ENCODE assay signal across 8 cellular contexts in the genomic region with DNA sequence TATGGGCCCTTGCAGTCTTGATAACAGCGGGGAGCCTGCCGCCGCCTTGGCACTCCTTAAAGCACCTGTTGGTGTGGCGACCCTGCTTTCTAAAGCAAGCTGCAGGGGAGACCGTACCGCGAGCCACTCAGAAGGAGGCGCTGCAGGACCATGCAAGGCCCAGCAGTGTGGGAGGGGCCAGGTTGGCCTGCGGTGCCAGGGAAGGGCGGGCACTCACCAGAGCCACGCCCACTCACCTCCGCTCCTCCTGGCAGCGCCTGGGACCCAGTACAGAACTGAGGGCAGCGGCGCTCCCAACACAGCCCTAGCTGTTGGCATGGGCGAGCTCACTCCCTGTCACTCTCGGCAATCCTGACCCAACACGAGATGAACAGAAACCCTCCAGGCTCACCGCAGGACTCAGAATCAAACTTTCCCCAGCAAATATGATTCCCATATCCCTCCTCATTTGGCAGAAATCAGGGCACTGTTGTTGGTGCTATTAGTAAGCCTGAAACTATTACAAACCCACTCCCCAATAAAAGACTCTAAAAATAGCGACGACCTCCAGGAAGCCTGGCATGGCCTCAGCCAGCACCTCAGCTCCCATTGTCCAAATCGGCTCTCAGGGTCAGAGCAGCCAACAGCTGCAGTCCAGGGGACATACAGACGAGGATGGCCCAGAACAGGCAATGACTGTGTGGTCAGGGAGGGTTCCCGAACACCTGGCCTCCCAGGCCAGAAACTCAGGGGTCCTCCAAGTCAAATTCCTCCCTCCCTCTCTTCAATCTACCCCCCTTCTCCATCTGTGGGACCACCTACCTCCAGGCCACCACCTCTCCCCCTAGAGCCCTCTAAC.
DNase-seq lines count a peak whose midpoint lies in the region; ATAC-seq and TF ChIP-seq lines count a peak whose summit lies in the region.

No MANE protein-coding gene starts in this region.

- H3K4me3 Mint-ChIP-seq in activated CD4-positive, alpha-beta memory T cell treated with anti-CD3 and anti-CD28 coated beads for 36 hours, result no peak overlapping the region
- H3K4me3 Mint-ChIP-seq in endodermal cell (no peak overlapping the region), naive B cell (no peak overlapping the region)

- TF ChIP-seq CTCF in AG09319 (IDR thresholded peaks at IDR 0.05; ENCODE audit: low read depth, low read length) (peak; percentile 32), endodermal cell (conservative IDR thresholded peaks at IDR 0.05) (peak; percentile 97)

- intact Hi-C loops in activated CD4-positive, alpha-beta memory T cell treated with anti-CD3 and anti-CD28 coated beads for 36 hours (cut with micrococcal nuclease), result loop anchor here (1.0 kb wide), 1 partner anchor 108 kb away; no protein-coding TSS in a partner anchor

- DNase-seq in AG09319 (ENCODE audit: extremely low read depth, low read depth) (no peak), NCI-H2107 (lab: John Stamatoyannopoulos, UW) (peak; percentile 24), endodermal cell (peak; percentile 98), naive B cell (peak; percentile 53), DMS153 (lab: John Stamatoyannopoulos, UW) (no peak)
- DNase-seq in activated CD4-positive, alpha-beta memory T cell treated with anti-CD3 and anti-CD28 coated beads for 36 hours, result peak; percentile 87
- peak; percentile 65 to 80 (median 73) for DNase-seq in stimulated activated naive CD4-positive, alpha-beta T cell (lab: John Stamatoyannopoulos, UW)

- no peaks in the 10 kb centered on the region for H3K9me3 ChIP-seq in endodermal cell (ENCODE audit: control insufficient read depth, low read length)

- H3K27me3 Mint-ChIP-seq in activated CD4-positive, alpha-beta memory T cell treated with anti-CD3 and anti-CD28 coated beads for 36 hours, result no peaks in the 10 kb centered on the region
- no peaks in the 10 kb centered on the region for H3K27me3 Mint-ChIP-seq in endodermal cell (ENCODE audit: insufficient read depth)
- H3K27me3 Mint-ChIP-seq in naive B cell, result no peaks in the 10 kb centered on the region

- no peaks in the 10 kb centered on the region for H3K36me3 ChIP-seq in endodermal cell (ENCODE audit: control insufficient read depth, insufficient read depth, low read length)

- WGBS in endodermal cell (ENCODE audit: insufficient coverage in 1 of 2, insufficient read length in 1 of 2), 2 experiments, result 44 to 87% methylated on average over 3 to 24 of the region's 24 CpGs

- peaks cover 15% of the 10 kb centered on the region for H3K4me1 Mint-ChIP-seq in activated CD4-positive, alpha-beta memory T cell treated with anti-CD3 and anti-CD28 coated beads for 36 hours (ENCODE audit: low read depth)
- H3K4me1 Mint-ChIP-seq in endodermal cell (peaks cover 2% of the 10 kb centered on the region), naive B cell (peaks cover 0 to 8% (median 5%) of the 10 kb centered on the region in 3 donors)

- peaks cover 39% of the 10 kb centered on the region for H3K36me3 Mint-ChIP-seq in activated CD4-positive, alpha-beta memory T cell treated with anti-CD3 and anti-CD28 coated beads for 36 hours
- H3K36me3 Mint-ChIP-seq in endodermal cell (ENCODE audit: low read depth) (peaks cover 8% of the 10 kb centered on the region), naive B cell (peaks cover 7 to 13% of the 10 kb centered on the region in 2 donors)

- POLR2A ChIA-PET in activated CD4-positive, alpha-beta memory T cell treated with anti-CD3 and anti-CD28 coated beads for 36 hours (lab: Charles Lee), result interaction anchor here (1.2 kb wide), 1 partner anchor 10 kb away, joined by 4 read pairs; no protein-coding TSS in a partner anchor

- H3K4me3 ChIP-seq in endodermal cell (ENCODE audit: low read length), result no peak overlapping the region

- CTCF ChIA-PET in activated CD4-positive, alpha-beta memory T cell treated with anti-CD3 and anti-CD28 coated beads for 36 hours (lab: Charles Lee), result interaction anchor here (0.6 to 6.4 kb wide), 15 partner anchors 12 to 242 kb away, joined by 3 to 141 read pairs (median 4); a partner anchor contains a TSS

- H3K4me1 ChIP-seq in endodermal cell (ENCODE audit: control insufficient read depth, insufficient read depth, low read length), result peaks cover 4% of the 10 kb centered on the region

- H3K27me3 ChIP-seq in endodermal cell (ENCODE audit: control insufficient read depth, insufficient read depth, low read length, poor library complexity, severe bottlenecking), result no peaks in the 10 kb centered on the region

- no peak overlapping the region for H3K27ac ChIP-seq in endodermal cell (ENCODE audit: low read depth, low read length)

- no peak overlapping the region for H3K27ac Mint-ChIP-seq in activated CD4-positive, alpha-beta memory T cell treated with anti-CD3 and anti-CD28 coated beads for 36 hours
- H3K27ac Mint-ChIP-seq in endodermal cell (no peak overlapping the region), naive B cell (peak overlapping the region in 2 of 6 donors; percentile 41 to 79)

- ATAC-seq in GM18909 (IDR thresholded peaks at IDR 0.05; ENCODE audit: poor library complexity, unreplicated experiment), result peak; percentile 54
- peak; percentile 95 to 96 for ATAC-seq in naive B cell (ENCODE audit: low read depth in 2 of 2)

- H3K9me3 Mint-ChIP-seq in activated CD4-positive, alpha-beta memory T cell treated with anti-CD3 and anti-CD28 coated beads for 36 hours, result no peaks in the 10 kb centered on the region
- H3K9me3 Mint-ChIP-seq in endodermal cell, result no peaks in the 10 kb centered on the region
- no peaks in the 10 kb centered on the region for H3K9me3 Mint-ChIP-seq in naive B cell

- no peak overlapping the region for H3K9ac ChIP-seq in endodermal cell (ENCODE audit: extremely low read depth, low read length, poor library complexity, severe bottlenecking)

Comparison
In these comparisons a context has a peak if more than half of its experiments do, and no peak if none do; other contexts are left out.
1. DNase-seq: peak in NCI-H2107 (single experiment), activated CD4-positive, alpha-beta memory T cell treated with anti-CD3 and anti-CD28 coated beads for 36 hours (single experiment), endodermal cell (single experiment), naive B cell (single experiment) and stimulated activated naive CD4-positive, alpha-beta T cell (6 of 6); none in AG09319 (single experiment) and DMS153 (single experiment).